Comparison of ENCODE assay signal across 8 cellular contexts in the genomic region with DNA sequence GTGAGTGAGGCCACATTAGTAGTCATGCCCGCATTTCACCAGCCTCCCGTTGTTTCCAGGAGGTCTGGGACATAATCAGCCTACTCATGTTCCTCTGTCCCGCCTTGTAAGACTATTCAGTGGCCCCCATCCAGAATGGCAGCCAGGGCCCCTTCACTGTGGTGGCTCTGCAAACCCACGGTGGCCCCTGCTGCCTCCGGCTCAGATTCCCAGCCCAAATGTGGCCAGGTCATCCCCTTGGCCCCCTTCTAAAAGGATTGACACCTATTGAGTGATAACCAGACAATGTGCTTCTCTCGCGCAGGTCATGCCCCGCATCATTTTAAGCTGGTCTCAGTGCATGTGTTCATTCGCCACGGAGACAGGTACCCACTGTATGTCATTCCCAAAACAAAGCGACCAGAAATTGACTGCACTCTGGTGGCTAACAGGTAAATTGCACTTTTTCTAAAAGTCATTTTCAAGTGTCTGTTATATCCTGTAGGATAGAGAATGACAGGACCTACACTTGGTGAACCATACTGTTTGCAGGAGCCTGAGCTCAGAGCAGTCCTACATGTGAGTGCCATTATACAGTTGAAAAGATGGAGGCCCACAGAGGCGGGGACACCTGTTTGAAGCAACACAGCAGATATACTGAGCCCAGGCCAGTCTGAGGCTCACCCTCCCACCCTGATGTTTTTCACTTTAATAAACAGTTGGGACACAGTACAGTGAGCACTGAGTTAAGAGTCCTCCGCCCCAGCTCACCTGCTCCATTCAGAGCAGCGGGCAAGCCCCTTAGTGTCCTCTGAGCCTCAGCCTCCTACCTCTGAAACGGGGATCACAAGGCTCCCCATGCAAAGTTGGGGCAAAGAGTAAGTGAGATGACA. TPM values are rescaled to one million over a fixed set of nuclear protein-coding genes. Genes with fewer than 3 reads are reported as not detected.
DNase-seq lines count a peak whose midpoint lies in the region; ATAC-seq and TF ChIP-seq lines count a peak whose summit lies in the region.

No MANE protein-coding gene starts in this region.

- in situ Hi-C loops in GM13977 (cut with MboI; ENCODE audit: low pct_unique_long_range_greater_than_20kb, low sequenced_read_pairs, unreplicated experiment) = no loop called here

- TF ChIP-seq CTCF in GM13977 (IDR thresholded peaks at IDR 0.05; ENCODE audit: extremely low read depth, insufficient read depth, missing control alignments) (peak; percentile 55), glutamatergic neuron (IDR thresholded peaks at IDR 0.05; ENCODE audit: partially characterized antibody, unreplicated experiment) (peak; percentile 79)

- peak; percentile 45 for ATAC-seq in sciatic nerve
- no peak for ATAC-seq in GM21717 (IDR thresholded peaks at IDR 0.05; ENCODE audit: unreplicated experiment)

- no peak overlapping the region for H3K27ac Mint-ChIP-seq in glutamatergic neuron (ENCODE audit: unreplicated experiment)

- peak; percentile 37 for DNase-seq in CD1c-positive myeloid dendritic cell (ENCODE audit: extremely low spot score)
- DNase-seq in GM13977 (ENCODE audit: low spot score) = no peak
- peak; percentile 57 for DNase-seq in HT1080 (ENCODE audit: low read depth)
- DNase-seq in SW480 (ENCODE audit: low spot score) = peak; percentile 52
- no peak for DNase-seq in glutamatergic neuron
- no peak for DNase-seq in sciatic nerve (ENCODE audit: low spot score)
- no peak for DNase-seq in ecto neural progenitor cell (ENCODE audit: low spot score)

- peaks cover 6% of the 10 kb centered on the region for H3K4me1 Mint-ChIP-seq in glutamatergic neuron (ENCODE audit: low read depth, unreplicated experiment)

- H3K36me3 Mint-ChIP-seq in glutamatergic neuron (ENCODE audit: unreplicated experiment) = peaks cover 3% of the 10 kb centered on the region

- no peaks in the 10 kb centered on the region for H3K27me3 Mint-ChIP-seq in glutamatergic neuron (ENCODE audit: unreplicated experiment)

- H3K4me3 Mint-ChIP-seq in glutamatergic neuron (ENCODE audit: unreplicated experiment) = no peak overlapping the region

- peaks cover 2% of the 10 kb centered on the region for H3K9me3 Mint-ChIP-seq in glutamatergic neuron (ENCODE audit: unreplicated experiment)

- intact Hi-C loops in sciatic nerve (cut with DNase I) = no loop called here

RNA-seq across cellular contexts. Expression of gene PXYLP1, which starts 47.7 kb away (rescaled TPM):
- 7.7 and 13.2 TPM in 2 replicates for total RNA-seq in HT1080 (2014; rRNA removed; shearing (Covaris generic))
- 7.4 and 10.2 TPM in 2 replicates for polyA plus RNA-seq in HT1080 (2015; cell fraction: cytosol; rRNA removed)
- 9.9 and 12.1 TPM in 2 replicates for polyA plus RNA-seq in HT1080 (2015; cell fraction: nucleus; rRNA removed)
- total RNA-seq in glutamatergic neuron (ENCODE audit: unreplicated experiment) (42.7 TPM), sciatic nerve (13.5 TPM)

Comparison
In these comparisons a context has a peak if more than half of its experiments do, and no peak if none do; other contexts are left out.
1. DNase-seq: peak in CD1c-positive myeloid dendritic cell (single experiment), HT1080 (single experiment) and SW480 (single experiment); none in GM13977 (single experiment), glutamatergic neuron (single experiment), sciatic nerve (single experiment) and ecto neural progenitor cell (single experiment).